Comparison of ENCODE assay signal across 1 cellular context in genomic region chr17:45371414-45372324, GRCh38.
TF ChIP-seq lines count a peak whose summit lies in the region.

No MANE protein-coding gene starts in this region.

TF ChIP-seq in HEK293, 187 proteins besides CTCF, POLR2A, EP300 and RAD21 (continued from another document and continues in another):
- TF ChIP-seq, protein P1, sequence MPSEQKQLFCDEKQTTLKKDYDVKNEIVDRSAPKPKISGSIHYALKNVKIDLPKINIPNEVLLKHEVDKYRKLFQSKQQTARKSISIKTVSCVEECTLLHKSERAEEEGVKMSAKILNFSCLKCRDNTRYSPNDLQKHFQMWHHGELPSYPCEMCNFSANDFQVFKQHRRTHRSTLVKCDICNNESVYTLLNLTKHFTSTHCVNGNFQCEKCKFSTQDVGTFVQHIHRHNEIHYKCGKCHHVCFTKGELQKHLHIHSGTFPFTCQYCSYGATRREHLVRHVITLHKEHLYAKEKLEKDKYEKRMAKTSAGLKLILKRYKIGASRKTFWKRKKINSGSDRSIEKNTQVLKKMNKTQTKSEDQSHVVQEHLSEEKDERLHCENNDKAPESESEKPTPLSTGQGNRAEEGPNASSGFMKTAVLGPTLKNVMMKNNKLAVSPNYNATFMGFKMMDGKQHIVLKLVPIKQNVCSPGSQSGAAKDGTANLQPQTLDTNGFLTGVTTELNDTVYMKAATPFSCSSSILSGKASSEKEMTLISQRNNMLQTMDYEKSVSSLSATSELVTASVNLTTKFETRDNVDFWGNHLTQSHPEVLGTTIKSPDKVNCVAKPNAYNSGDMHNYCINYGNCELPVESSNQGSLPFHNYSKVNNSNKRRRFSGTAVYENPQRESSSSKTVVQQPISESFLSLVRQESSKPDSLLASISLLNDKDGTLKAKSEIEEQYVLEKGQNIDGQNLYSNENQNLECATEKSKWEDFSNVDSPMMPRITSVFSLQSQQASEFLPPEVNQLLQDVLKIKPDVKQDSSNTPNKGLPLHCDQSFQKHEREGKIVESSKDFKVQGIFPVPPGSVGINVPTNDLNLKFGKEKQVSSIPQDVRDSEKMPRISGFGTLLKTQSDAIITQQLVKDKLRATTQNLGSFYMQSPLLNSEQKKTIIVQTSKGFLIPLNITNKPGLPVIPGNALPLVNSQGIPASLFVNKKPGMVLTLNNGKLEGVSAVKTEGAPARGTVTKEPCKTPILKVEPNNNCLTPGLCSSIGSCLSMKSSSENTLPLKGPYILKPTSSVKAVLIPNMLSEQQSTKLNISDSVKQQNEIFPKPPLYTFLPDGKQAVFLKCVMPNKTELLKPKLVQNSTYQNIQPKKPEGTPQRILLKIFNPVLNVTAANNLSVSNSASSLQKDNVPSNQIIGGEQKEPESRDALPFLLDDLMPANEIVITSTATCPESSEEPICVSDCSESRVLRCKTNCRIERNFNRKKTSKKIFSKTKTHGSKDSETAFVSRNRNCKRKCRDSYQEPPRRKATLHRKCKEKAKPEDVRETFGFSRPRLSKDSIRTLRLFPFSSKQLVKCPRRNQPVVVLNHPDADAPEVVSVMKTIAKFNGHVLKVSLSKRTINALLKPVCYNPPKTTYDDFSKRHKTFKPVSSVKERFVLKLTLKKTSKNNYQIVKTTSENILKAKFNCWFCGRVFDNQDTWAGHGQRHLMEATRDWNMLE (tag by site-specific recombination; conservative IDR thresholded peaks at IDR 0.05; ENCODE audit: low read depth): 0 out of 2 replicates have a peak, but pooled peaks have one; percentile 8
- no peak for TF ChIP-seq ZNF555 (tag by site-specific recombination; conservative IDR thresholded peaks at IDR 0.05)
- TF ChIP-seq OSR2 (tag by site-specific recombination; IDR thresholded peaks at IDR 0.05): peak; percentile 58
- TF ChIP-seq ZBTB17 (tag by site-specific recombination; IDR thresholded peaks at IDR 0.05): peak; percentile 97
- no peak for TF ChIP-seq ZNF791 (tag by site-specific recombination; IDR thresholded peaks at IDR 0.05)
- TF ChIP-seq YY2 (tag by site-specific recombination; IDR thresholded peaks at IDR 0.05): no peak
- TF ChIP-seq, protein P2, sequence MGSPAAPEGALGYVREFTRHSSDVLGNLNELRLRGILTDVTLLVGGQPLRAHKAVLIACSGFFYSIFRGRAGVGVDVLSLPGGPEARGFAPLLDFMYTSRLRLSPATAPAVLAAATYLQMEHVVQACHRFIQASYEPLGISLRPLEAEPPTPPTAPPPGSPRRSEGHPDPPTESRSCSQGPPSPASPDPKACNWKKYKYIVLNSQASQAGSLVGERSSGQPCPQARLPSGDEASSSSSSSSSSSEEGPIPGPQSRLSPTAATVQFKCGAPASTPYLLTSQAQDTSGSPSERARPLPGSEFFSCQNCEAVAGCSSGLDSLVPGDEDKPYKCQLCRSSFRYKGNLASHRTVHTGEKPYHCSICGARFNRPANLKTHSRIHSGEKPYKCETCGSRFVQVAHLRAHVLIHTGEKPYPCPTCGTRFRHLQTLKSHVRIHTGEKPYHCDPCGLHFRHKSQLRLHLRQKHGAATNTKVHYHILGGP (tag by site-specific recombination; IDR thresholded peaks at IDR 0.05): no peak
- TF ChIP-seq SCRT1 (tag by site-specific recombination; IDR thresholded peaks at IDR 0.05; ENCODE audit: borderline replicate concordance): no peak
- TF ChIP-seq ZNF449 (tag by site-specific recombination; IDR thresholded peaks at IDR 0.05): peak; percentile 64
- TF ChIP-seq ATF2 (tag by site-specific recombination; IDR thresholded peaks at IDR 0.05; ENCODE audit: low read depth): no peak
- no peak for TF ChIP-seq ZNF544 (tag by site-specific recombination; IDR thresholded peaks at IDR 0.05)
- peak; percentile 49; the same call in 1 of the 2 replicates for TF ChIP-seq ZNF398 (tag by site-specific recombination; IDR thresholded peaks at IDR 0.05)
- peak; percentile 24; the same call in 1 of the 2 replicates for TF ChIP-seq ZNF76 (tag by site-specific recombination; IDR thresholded peaks at IDR 0.05; ENCODE audit: borderline replicate concordance, low read depth)
- TF ChIP-seq ZNF548 (tag by site-specific recombination; IDR thresholded peaks at IDR 0.05): no peak
- peak; percentile 89; the same call in 1 of the 2 replicates for TF ChIP-seq ZNF561 (tag by site-specific recombination; IDR thresholded peaks at IDR 0.05; ENCODE audit: borderline replicate concordance)
- TF ChIP-seq ZNF654 (tag by site-specific recombination; IDR thresholded peaks at IDR 0.05; ENCODE audit: low read depth): no peak
- TF ChIP-seq, protein P3, sequence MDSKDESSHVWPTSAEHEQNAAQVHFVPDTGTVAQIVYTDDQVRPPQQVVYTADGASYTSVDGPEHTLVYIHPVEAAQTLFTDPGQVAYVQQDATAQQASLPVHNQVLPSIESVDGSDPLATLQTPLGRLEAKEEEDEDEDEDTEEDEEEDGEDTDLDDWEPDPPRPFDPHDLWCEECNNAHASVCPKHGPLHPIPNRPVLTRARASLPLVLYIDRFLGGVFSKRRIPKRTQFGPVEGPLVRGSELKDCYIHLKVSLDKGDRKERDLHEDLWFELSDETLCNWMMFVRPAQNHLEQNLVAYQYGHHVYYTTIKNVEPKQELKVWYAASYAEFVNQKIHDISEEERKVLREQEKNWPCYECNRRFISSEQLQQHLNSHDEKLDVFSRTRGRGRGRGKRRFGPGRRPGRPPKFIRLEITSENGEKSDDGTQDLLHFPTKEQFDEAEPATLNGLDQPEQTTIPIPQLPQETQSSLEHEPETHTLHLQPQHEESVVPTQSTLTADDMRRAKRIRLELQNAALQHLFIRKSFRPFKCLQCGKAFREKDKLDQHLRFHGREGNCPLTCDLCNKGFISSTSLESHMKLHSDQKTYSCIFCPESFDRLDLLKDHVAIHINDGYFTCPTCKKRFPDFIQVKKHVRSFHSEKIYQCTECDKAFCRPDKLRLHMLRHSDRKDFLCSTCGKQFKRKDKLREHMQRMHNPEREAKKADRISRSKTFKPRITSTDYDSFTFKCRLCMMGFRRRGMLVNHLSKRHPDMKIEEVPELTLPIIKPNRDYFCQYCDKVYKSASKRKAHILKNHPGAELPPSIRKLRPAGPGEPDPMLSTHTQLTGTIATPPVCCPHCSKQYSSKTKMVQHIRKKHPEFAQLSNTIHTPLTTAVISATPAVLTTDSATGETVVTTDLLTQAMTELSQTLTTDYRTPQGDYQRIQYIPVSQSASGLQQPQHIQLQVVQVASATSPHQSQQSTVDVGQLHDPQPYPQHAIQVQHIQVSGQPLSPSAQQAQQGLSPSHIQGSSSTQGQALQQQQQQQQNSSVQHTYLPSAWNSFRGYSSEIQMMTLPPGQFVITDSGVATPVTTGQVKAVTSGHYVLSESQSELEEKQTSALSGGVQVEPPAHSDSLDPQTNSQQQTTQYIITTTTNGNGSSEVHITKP (tag by site-specific recombination; IDR thresholded peaks at IDR 0.05): peak; percentile 42; the same call in 1 of the 2 replicates
- peak; percentile 97 for TF ChIP-seq GLIS2 (tag by site-specific recombination; IDR thresholded peaks at IDR 0.05)
- TF ChIP-seq ZNF223 (tag by site-specific recombination; IDR thresholded peaks at IDR 0.05): peak; percentile 62
- peak; percentile 95 for TF ChIP-seq INSM2 (tag by site-specific recombination; IDR thresholded peaks at IDR 0.05)
- peak; percentile 71 for TF ChIP-seq ZNF629 (tag by site-specific recombination; IDR thresholded peaks at IDR 0.05)
- no peak for TF ChIP-seq ZNF768 (tag by site-specific recombination; IDR thresholded peaks at IDR 0.05)
- TF ChIP-seq ZNF707 (tag by site-specific recombination; IDR thresholded peaks at IDR 0.05): no peak
- TF ChIP-seq ZSCAN23 (tag by site-specific recombination; IDR thresholded peaks at IDR 0.05): no peak
- TF ChIP-seq, protein P4, sequence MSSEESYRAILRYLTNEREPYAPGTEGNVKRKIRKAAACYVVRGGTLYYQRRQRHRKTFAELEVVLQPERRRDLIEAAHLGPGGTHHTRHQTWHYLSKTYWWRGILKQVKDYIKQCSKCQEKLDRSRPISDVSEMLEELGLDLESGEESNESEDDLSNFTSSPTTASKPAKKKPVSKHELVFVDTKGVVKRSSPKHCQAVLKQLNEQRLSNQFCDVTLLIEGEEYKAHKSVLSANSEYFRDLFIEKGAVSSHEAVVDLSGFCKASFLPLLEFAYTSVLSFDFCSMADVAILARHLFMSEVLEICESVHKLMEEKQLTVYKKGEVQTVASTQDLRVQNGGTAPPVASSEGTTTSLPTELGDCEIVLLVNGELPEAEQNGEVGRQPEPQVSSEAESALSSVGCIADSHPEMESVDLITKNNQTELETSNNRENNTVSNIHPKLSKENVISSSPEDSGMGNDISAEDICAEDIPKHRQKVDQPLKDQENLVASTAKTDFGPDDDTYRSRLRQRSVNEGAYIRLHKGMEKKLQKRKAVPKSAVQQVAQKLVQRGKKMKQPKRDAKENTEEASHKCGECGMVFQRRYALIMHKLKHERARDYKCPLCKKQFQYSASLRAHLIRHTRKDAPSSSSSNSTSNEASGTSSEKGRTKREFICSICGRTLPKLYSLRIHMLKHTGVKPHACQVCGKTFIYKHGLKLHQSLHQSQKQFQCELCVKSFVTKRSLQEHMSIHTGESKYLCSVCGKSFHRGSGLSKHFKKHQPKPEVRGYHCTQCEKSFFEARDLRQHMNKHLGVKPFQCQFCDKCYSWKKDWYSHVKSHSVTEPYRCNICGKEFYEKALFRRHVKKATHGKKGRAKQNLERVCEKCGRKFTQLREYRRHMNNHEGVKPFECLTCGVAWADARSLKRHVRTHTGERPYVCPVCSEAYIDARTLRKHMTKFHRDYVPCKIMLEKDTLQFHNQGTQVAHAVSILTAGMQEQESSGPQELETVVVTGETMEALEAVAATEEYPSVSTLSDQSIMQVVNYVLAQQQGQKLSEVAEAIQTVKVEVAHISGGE (tag by site-specific recombination; conservative IDR thresholded peaks at IDR 0.05; ENCODE audit: low read depth): peak; percentile 65
- no peak for TF ChIP-seq YY1 (tag by site-specific recombination; IDR thresholded peaks at IDR 0.05)
- no peak for TF ChIP-seq ZNF529 (tag by site-specific recombination; IDR thresholded peaks at IDR 0.05; ENCODE audit: insufficient replicate concordance)
- 0 out of 2 replicates have a peak, but pooled peaks have one; percentile 33 for TF ChIP-seq ZNF24 (tag by site-specific recombination; IDR thresholded peaks at IDR 0.05)
- TF ChIP-seq ZNF658 (tag by site-specific recombination; IDR thresholded peaks at IDR 0.05): no peak
- TF ChIP-seq ZNF416 (tag by site-specific recombination; IDR thresholded peaks at IDR 0.05): no peak
- TF ChIP-seq ZNF670 (tag by site-specific recombination; IDR thresholded peaks at IDR 0.05; ENCODE audit: low read depth): no peak
- no peak; the same call in 1 of the 2 replicates for TF ChIP-seq ZNF394 (tag by site-specific recombination; IDR thresholded peaks at IDR 0.05; ENCODE audit: borderline replicate concordance)
- TF ChIP-seq ZNF391 (tag by site-specific recombination; IDR thresholded peaks at IDR 0.05; ENCODE audit: borderline replicate concordance, low read depth): no peak
- peak; percentile 75 for TF ChIP-seq EGR2 (tag by site-specific recombination; IDR thresholded peaks at IDR 0.05; ENCODE audit: low read depth)
- peak; percentile 65; the same call in 1 of the 2 replicates for TF ChIP-seq ZBTB20 (tag by site-specific recombination; IDR thresholded peaks at IDR 0.05)
- TF ChIP-seq MZF1 (tag by site-specific recombination; IDR thresholded peaks at IDR 0.05; ENCODE audit: borderline replicate concordance): peak; percentile 82
